Comparison of ENCODE assay signal across 8 cellular contexts in genomic region chr16:84729716-84730320, GRCh38. TPM values are rescaled to one million over a fixed set of nuclear protein-coding genes. Genes with fewer than 3 reads are reported as not detected.
DNase-seq lines count a peak whose midpoint lies in the region; ATAC-seq and TF ChIP-seq lines count a peak whose summit lies in the region.

No MANE protein-coding gene starts in this region.

- TF ChIP-seq CTCF in A673 (conservative IDR thresholded peaks at IDR 0.05; ENCODE audit: low read depth, low read length) (no peak), astrocyte of the spinal cord (IDR thresholded peaks at IDR 0.05; ENCODE audit: low read depth, low read length) (no peak), lower lobe of right lung (IDR thresholded peaks at IDR 0.05) (no peak)

- in situ Hi-C loops in astrocyte of the spinal cord (cut with HindIII; ENCODE audit: low sequenced_read_pairs), result no loop called here

- BruUV-seq in A673 (replicated peaks; lab: Mats Ljungman, UMichigan), result TSS peak; percentile 92

- DNase-seq in A673 (ENCODE audit: low spot score), result no peak
- no peak for DNase-seq in astrocyte of the spinal cord (ENCODE audit: low read depth, low spot score)
- no peak for DNase-seq in lower lobe of right lung
- no peak for DNase-seq in T1000 (lab: John Stamatoyannopoulos, UW)
- DNase-seq in HCEC 1CT, result no peak

- intact Hi-C loops in A673 (cut with micrococcal nuclease; ENCODE audit: unreplicated experiment) (no loop called here), lower lobe of right lung (cut with DNase I) (loop anchor here (5.0 to 10.0 kb wide), 2 partner anchors 55 to 218 kb away; no protein-coding TSS in a partner anchor)

- H3K27me3 ChIP-seq in A673 (replicated peaks; ENCODE audit: insufficient read depth, low read depth, low read length, poor library complexity), result no peaks in the 10 kb centered on the region
- H3K27me3 ChIP-seq in lower lobe of right lung (ENCODE audit: low read depth), result no peaks in the 10 kb centered on the region

- CTCF ChIA-PET in A673 (lab: Charles Lee), result interaction anchor here (0.7 to 0.9 kb wide), 2 partner anchors 9 to 664 kb away, joined by 3 to 5 read pairs; no protein-coding TSS in a partner anchor

- no peaks in the 10 kb centered on the region for H3K36me3 ChIP-seq in A673 (ENCODE audit: insufficient read depth, low read length, poor library complexity, severe bottlenecking)
- H3K36me3 ChIP-seq in lower lobe of right lung, result peaks cover 11% of the 10 kb centered on the region

- H3K4me1 ChIP-seq in A673 (ENCODE audit: insufficient read depth, low read length, poor library complexity, severe bottlenecking) (peaks cover 89% of the 10 kb centered on the region), lower lobe of right lung (peaks cover 45% of the 10 kb centered on the region)

- H3K9me3 ChIP-seq in A673 (ENCODE audit: low read depth, low read length, poor library complexity, severe bottlenecking), result no peaks in the 10 kb centered on the region
- no peaks in the 10 kb centered on the region for H3K9me3 ChIP-seq in lower lobe of right lung

- POLR2A ChIA-PET in A673 (lab: Charles Lee; ENCODE audit: low non-redundant PET), result interaction anchor here (0.6 to 0.7 kb wide), 3 partner anchors 29 to 206 kb away, joined by 3 to 6 read pairs (median 3); no protein-coding TSS in a partner anchor

- ATAC-seq in GM19452 (IDR thresholded peaks at IDR 0.05; ENCODE audit: unreplicated experiment) (peak; percentile 10), lower lobe of right lung (peak; percentile 27 to 66), GM18858 (IDR thresholded peaks at IDR 0.05; ENCODE audit: unreplicated experiment) (no peak), HG03457 (IDR thresholded peaks at IDR 0.05; ENCODE audit: unreplicated experiment) (no peak)

- peak overlapping the region; percentile 74 for H3K27ac ChIP-seq in A673 (ENCODE audit: low read depth, low read length, poor library complexity, severe bottlenecking)
- peak overlapping the region; percentile 61 for H3K27ac ChIP-seq in lower lobe of right lung

- H3K4me3 ChIP-seq in A673 (ENCODE audit: low read depth, low read length, poor library complexity, severe bottlenecking) (peak overlapping the region; percentile 33), astrocyte of the spinal cord (ENCODE audit: low read depth, low read length) (peak overlapping the region; percentile 15), lower lobe of right lung (peak overlapping the region; percentile 15)

RNA-seq across cellular contexts. Expression of gene USP10, which starts 30.0 kb away (rescaled TPM):
- total RNA-seq in A673 (2021) (165 and 171 TPM in 2 replicates), lower lobe of right lung (62.7 TPM)

Comparison
In these comparisons a context has a peak if more than half of its experiments do, and no peak if none do; other contexts are left out.
1. ATAC-seq: peak in GM19452 (single experiment) and lower lobe of right lung (2 of 2); none in GM18858 (single experiment) and HG03457 (single experiment).
2. Peak in every context shown above with its lines, with median percentiles within 50 percentile points of each other: H3K4me3 ChIP-seq.